In the genomic region with DNA sequence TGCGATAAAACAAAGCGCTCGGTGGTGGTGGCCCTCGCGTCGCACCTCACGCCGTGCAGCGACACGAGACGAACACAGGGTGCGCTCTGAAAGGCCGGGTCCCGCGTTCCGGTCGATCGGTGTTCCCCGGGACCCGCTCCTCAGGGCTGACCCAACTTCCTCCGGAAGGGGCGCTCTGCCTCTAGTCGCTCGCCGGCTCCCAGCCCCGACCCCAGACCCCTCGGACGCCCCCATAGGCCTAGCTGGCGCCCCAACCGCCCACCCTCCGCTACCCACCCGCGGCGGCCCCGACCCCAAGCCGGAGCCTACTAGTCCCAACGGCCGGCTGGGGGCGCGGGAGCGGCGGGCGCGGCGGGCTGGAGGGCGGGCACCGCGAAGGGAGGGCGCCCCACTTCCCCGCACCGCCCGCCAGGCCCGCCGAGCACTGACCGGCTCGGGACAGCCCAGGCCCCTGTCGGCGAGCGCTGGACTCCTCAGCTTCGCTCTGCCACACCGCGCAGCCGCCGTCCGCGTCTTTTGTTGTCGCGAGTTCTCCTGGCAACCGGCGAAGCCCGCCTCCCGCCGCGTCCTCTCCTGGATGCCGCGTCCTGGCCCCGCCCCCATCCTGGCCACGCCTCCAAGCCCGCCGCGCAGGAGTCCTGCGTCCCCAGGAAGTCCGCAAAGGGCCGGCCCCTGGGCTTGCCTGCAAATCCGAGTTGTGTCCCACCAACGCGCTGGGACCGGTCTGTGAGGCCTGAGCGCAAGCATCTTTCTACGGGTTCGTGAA, we compare ENCODE assay signal across 1 cellular context.
TF ChIP-seq lines count a peak whose summit lies in the region.

A gene with protein sequence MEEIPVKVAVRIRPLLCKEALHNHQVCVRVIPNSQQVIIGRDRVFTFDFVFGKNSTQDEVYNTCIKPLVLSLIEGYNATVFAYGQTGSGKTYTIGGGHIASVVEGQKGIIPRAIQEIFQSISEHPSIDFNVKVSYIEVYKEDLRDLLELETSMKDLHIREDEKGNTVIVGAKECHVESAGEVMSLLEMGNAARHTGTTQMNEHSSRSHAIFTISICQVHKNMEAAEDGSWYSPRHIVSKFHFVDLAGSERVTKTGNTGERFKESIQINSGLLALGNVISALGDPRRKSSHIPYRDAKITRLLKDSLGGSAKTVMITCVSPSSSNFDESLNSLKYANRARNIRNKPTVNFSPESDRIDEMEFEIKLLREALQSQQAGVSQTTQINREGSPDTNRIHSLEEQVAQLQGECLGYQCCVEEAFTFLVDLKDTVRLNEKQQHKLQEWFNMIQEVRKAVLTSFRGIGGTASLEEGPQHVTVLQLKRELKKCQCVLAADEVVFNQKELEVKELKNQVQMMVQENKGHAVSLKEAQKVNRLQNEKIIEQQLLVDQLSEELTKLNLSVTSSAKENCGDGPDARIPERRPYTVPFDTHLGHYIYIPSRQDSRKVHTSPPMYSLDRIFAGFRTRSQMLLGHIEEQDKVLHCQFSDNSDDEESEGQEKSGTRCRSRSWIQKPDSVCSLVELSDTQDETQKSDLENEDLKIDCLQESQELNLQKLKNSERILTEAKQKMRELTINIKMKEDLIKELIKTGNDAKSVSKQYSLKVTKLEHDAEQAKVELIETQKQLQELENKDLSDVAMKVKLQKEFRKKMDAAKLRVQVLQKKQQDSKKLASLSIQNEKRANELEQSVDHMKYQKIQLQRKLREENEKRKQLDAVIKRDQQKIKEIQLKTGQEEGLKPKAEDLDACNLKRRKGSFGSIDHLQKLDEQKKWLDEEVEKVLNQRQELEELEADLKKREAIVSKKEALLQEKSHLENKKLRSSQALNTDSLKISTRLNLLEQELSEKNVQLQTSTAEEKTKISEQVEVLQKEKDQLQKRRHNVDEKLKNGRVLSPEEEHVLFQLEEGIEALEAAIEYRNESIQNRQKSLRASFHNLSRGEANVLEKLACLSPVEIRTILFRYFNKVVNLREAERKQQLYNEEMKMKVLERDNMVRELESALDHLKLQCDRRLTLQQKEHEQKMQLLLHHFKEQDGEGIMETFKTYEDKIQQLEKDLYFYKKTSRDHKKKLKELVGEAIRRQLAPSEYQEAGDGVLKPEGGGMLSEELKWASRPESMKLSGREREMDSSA (N-terminal part only) (minus strand): TSS at position 491 of the 766 bp plus-strand sequence. CDS start 5,841 bp downstream, outside the sequence.

TF ChIP-seq in HepG2, 621 proteins besides CTCF, POLR2A, EP300 and RAD21 (continued from another document and continues in another):
- TF ChIP-seq, protein P1, sequence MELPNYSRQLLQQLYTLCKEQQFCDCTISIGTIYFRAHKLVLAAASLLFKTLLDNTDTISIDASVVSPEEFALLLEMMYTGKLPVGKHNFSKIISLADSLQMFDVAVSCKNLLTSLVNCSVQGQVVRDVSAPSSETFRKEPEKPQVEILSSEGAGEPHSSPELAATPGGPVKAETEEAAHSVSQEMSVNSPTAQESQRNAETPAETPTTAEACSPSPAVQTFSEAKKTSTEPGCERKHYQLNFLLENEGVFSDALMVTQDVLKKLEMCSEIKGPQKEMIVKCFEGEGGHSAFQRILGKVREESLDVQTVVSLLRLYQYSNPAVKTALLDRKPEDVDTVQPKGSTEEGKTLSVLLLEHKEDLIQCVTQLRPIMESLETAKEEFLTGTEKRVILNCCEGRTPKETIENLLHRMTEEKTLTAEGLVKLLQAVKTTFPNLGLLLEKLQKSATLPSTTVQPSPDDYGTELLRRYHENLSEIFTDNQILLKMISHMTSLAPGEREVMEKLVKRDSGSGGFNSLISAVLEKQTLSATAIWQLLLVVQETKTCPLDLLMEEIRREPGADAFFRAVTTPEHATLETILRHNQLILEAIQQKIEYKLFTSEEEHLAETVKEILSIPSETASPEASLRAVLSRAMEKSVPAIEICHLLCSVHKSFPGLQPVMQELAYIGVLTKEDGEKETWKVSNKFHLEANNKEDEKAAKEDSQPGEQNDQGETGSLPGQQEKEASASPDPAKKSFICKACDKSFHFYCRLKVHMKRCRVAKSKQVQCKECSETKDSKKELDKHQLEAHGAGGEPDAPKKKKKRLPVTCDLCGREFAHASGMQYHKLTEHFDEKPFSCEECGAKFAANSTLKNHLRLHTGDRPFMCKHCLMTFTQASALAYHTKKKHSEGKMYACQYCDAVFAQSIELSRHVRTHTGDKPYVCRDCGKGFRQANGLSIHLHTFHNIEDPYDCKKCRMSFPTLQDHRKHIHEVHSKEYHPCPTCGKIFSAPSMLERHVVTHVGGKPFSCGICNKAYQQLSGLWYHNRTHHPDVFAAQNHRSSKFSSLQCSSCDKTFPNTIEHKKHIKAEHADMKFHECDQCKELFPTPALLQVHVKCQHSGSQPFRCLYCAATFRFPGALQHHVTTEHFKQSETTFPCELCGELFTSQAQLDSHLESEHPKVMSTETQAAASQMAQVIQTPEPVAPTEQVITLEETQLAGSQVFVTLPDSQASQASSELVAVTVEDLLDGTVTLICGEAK (IDR thresholded peaks at IDR 0.05) = 0 out of 2 replicates have a peak, but pooled peaks have one; percentile 10
- TF ChIP-seq, protein P1 (CRISPR knock-in tag; IDR thresholded peaks at IDR 0.05) = peak; percentile 38; the same call in 1 of the 2 replicates
- TF ChIP-seq REPIN1 (CRISPR knock-in tag; IDR thresholded peaks at IDR 0.05; ENCODE audit: borderline replicate concordance, low read depth) (peak; percentile 15; the same call in 1 of the 2 replicates), ZNF563 (CRISPR knock-in tag; IDR thresholded peaks at IDR 0.05) (peak; percentile 85), ZNF121 (CRISPR knock-in tag; IDR thresholded peaks at IDR 0.05) (no peak), ZFY (CRISPR knock-in tag; IDR thresholded peaks at IDR 0.05) (peak; percentile 88), POLR2AphosphoS5 (IDR thresholded peaks at IDR 0.05; ENCODE audit: low read depth, low read length) (peak; percentile 88)
- TF ChIP-seq, protein P2, sequence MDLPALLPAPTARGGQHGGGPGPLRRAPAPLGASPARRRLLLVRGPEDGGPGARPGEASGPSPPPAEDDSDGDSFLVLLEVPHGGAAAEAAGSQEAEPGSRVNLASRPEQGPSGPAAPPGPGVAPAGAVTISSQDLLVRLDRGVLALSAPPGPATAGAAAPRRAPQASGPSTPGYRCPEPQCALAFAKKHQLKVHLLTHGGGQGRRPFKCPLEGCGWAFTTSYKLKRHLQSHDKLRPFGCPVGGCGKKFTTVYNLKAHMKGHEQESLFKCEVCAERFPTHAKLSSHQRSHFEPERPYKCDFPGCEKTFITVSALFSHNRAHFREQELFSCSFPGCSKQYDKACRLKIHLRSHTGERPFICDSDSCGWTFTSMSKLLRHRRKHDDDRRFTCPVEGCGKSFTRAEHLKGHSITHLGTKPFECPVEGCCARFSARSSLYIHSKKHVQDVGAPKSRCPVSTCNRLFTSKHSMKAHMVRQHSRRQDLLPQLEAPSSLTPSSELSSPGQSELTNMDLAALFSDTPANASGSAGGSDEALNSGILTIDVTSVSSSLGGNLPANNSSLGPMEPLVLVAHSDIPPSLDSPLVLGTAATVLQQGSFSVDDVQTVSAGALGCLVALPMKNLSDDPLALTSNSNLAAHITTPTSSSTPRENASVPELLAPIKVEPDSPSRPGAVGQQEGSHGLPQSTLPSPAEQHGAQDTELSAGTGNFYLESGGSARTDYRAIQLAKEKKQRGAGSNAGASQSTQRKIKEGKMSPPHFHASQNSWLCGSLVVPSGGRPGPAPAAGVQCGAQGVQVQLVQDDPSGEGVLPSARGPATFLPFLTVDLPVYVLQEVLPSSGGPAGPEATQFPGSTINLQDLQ (CRISPR knock-in tag; IDR thresholded peaks at IDR 0.05) = peak; percentile 58; the same call in 1 of the 2 replicates
- TF ChIP-seq, protein P3, sequence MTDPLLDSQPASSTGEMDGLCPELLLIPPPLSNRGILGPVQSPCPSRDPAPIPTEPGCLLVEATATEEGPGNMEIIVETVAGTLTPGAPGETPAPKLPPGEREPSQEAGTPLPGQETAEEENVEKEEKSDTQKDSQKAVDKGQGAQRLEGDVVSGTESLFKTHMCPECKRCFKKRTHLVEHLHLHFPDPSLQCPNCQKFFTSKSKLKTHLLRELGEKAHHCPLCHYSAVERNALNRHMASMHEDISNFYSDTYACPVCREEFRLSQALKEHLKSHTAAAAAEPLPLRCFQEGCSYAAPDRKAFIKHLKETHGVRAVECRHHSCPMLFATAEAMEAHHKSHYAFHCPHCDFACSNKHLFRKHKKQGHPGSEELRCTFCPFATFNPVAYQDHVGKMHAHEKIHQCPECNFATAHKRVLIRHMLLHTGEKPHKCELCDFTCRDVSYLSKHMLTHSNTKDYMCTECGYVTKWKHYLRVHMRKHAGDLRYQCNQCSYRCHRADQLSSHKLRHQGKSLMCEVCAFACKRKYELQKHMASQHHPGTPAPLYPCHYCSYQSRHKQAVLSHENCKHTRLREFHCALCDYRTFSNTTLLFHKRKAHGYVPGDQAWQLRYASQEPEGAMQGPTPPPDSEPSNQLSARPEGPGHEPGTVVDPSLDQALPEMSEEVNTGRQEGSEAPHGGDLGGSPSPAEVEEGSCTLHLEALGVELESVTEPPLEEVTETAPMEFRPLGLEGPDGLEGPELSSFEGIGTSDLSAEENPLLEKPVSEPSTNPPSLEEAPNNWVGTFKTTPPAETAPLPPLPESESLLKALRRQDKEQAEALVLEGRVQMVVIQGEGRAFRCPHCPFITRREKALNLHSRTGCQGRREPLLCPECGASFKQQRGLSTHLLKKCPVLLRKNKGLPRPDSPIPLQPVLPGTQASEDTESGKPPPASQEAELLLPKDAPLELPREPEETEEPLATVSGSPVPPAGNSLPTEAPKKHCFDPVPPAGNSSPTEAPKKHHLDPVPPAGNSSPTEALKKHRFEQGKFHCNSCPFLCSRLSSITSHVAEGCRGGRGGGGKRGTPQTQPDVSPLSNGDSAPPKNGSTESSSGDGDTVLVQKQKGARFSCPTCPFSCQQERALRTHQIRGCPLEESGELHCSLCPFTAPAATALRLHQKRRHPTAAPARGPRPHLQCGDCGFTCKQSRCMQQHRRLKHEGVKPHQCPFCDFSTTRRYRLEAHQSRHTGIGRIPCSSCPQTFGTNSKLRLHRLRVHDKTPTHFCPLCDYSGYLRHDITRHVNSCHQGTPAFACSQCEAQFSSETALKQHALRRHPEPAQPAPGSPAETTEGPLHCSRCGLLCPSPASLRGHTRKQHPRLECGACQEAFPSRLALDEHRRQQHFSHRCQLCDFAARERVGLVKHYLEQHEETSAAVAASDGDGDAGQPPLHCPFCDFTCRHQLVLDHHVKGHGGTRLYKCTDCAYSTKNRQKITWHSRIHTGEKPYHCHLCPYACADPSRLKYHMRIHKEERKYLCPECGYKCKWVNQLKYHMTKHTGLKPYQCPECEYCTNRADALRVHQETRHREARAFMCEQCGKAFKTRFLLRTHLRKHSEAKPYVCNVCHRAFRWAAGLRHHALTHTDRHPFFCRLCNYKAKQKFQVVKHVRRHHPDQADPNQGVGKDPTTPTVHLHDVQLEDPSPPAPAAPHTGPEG (CRISPR knock-in tag; IDR thresholded peaks at IDR 0.05) = no peak
